In the genomic region with DNA sequence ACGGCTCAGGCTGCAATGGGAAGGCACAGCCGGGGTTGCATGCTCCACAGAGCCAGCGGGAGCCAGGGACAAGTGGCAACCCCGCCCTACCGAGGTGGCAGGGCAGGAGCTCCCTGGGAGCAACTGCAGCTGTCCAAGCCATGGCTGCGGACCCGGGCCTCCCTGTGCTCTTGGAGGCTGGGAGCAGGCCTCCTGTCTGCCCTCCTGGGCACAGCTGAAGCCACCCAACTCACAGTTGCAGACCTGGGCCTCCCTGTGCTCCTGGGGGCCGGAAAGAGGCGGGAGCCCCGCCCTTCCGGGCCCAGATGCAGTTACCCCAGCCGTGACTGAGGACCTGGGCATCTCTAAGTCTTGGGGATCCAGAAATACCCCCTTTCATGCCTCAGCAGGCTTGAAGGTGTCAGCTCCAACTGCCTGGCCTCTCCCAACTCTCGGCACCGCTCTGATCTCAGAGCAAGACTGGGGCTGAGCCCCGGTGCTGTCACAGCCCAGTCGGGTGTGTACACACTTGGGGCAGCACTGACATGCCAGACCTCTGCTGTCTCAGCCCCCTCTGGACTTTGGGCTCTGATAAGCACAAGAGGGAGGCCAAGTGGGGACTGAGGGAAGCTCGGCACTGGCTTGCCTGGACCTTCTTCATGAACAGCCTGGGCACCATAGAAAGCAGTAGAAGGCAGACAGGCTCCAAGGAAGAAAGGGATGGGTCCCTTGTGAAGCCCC, we compare ENCODE assay signal across 1 cellular context.
A peak's percentile ranks its signal among the peaks of the same experiment; 100 is the strongest.
TF ChIP-seq lines count a peak whose summit lies in the region.

No MANE protein-coding gene starts in this region.

TF ChIP-seq in HepG2, 621 proteins besides CTCF, POLR2A, EP300 and RAD21:
- TF ChIP-seq, protein P1, sequence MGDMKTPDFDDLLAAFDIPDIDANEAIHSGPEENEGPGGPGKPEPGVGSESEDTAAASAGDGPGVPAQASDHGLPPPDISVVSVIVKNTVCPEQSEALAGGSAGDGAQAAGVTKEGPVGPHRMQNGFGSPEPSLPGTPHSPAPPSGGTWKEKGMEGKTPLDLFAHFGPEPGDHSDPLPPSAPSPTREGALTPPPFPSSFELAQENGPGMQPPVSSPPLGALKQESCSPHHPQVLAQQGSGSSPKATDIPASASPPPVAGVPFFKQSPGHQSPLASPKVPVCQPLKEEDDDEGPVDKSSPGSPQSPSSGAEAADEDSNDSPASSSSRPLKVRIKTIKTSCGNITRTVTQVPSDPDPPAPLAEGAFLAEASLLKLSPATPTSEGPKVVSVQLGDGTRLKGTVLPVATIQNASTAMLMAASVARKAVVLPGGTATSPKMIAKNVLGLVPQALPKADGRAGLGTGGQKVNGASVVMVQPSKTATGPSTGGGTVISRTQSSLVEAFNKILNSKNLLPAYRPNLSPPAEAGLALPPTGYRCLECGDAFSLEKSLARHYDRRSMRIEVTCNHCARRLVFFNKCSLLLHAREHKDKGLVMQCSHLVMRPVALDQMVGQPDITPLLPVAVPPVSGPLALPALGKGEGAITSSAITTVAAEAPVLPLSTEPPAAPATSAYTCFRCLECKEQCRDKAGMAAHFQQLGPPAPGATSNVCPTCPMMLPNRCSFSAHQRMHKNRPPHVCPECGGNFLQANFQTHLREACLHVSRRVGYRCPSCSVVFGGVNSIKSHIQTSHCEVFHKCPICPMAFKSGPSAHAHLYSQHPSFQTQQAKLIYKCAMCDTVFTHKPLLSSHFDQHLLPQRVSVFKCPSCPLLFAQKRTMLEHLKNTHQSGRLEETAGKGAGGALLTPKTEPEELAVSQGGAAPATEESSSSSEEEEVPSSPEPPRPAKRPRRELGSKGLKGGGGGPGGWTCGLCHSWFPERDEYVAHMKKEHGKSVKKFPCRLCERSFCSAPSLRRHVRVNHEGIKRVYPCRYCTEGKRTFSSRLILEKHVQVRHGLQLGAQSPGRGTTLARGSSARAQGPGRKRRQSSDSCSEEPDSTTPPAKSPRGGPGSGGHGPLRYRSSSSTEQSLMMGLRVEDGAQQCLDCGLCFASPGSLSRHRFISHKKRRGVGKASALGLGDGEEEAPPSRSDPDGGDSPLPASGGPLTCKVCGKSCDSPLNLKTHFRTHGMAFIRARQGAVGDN (CRISPR knock-in tag; IDR thresholded peaks at IDR 0.05), result peak; percentile 21; the same call in 1 of the 2 replicates
- no peak for TF ChIP-seq GABPA (IDR thresholded peaks at IDR 0.05; ENCODE audit: low read depth, low read length)
- TF ChIP-seq GABPA (CRISPR knock-in tag; IDR thresholded peaks at IDR 0.05; ENCODE audit: low read depth), result peak; percentile 24; the same call in 1 of the 2 replicates
- no peak for TF ChIP-seq TBX2 (CRISPR knock-in tag; IDR thresholded peaks at IDR 0.05; ENCODE audit: borderline replicate concordance)
- TF ChIP-seq, protein P2, sequence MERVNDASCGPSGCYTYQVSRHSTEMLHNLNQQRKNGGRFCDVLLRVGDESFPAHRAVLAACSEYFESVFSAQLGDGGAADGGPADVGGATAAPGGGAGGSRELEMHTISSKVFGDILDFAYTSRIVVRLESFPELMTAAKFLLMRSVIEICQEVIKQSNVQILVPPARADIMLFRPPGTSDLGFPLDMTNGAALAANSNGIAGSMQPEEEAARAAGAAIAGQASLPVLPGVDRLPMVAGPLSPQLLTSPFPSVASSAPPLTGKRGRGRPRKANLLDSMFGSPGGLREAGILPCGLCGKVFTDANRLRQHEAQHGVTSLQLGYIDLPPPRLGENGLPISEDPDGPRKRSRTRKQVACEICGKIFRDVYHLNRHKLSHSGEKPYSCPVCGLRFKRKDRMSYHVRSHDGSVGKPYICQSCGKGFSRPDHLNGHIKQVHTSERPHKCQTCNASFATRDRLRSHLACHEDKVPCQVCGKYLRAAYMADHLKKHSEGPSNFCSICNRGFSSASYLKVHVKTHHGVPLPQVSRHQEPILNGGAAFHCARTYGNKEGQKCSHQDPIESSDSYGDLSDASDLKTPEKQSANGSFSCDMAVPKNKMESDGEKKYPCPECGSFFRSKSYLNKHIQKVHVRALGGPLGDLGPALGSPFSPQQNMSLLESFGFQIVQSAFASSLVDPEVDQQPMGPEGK (CRISPR knock-in tag; IDR thresholded peaks at IDR 0.05), result peak; percentile 36; the same call in 1 of the 2 replicates
- TF ChIP-seq, protein P3, sequence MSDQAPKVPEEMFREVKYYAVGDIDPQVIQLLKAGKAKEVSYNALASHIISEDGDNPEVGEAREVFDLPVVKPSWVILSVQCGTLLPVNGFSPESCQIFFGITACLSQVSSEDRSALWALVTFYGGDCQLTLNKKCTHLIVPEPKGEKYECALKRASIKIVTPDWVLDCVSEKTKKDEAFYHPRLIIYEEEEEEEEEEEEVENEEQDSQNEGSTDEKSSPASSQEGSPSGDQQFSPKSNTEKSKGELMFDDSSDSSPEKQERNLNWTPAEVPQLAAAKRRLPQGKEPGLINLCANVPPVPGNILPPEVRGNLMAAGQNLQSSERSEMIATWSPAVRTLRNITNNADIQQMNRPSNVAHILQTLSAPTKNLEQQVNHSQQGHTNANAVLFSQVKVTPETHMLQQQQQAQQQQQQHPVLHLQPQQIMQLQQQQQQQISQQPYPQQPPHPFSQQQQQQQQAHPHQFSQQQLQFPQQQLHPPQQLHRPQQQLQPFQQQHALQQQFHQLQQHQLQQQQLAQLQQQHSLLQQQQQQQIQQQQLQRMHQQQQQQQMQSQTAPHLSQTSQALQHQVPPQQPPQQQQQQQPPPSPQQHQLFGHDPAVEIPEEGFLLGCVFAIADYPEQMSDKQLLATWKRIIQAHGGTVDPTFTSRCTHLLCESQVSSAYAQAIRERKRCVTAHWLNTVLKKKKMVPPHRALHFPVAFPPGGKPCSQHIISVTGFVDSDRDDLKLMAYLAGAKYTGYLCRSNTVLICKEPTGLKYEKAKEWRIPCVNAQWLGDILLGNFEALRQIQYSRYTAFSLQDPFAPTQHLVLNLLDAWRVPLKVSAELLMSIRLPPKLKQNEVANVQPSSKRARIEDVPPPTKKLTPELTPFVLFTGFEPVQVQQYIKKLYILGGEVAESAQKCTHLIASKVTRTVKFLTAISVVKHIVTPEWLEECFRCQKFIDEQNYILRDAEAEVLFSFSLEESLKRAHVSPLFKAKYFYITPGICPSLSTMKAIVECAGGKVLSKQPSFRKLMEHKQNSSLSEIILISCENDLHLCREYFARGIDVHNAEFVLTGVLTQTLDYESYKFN (CRISPR knock-in tag; conservative IDR thresholded peaks at IDR 0.05), result 0 out of 2 replicates have a peak, but pooled peaks have one; percentile 22
- TF ChIP-seq, protein P4, sequence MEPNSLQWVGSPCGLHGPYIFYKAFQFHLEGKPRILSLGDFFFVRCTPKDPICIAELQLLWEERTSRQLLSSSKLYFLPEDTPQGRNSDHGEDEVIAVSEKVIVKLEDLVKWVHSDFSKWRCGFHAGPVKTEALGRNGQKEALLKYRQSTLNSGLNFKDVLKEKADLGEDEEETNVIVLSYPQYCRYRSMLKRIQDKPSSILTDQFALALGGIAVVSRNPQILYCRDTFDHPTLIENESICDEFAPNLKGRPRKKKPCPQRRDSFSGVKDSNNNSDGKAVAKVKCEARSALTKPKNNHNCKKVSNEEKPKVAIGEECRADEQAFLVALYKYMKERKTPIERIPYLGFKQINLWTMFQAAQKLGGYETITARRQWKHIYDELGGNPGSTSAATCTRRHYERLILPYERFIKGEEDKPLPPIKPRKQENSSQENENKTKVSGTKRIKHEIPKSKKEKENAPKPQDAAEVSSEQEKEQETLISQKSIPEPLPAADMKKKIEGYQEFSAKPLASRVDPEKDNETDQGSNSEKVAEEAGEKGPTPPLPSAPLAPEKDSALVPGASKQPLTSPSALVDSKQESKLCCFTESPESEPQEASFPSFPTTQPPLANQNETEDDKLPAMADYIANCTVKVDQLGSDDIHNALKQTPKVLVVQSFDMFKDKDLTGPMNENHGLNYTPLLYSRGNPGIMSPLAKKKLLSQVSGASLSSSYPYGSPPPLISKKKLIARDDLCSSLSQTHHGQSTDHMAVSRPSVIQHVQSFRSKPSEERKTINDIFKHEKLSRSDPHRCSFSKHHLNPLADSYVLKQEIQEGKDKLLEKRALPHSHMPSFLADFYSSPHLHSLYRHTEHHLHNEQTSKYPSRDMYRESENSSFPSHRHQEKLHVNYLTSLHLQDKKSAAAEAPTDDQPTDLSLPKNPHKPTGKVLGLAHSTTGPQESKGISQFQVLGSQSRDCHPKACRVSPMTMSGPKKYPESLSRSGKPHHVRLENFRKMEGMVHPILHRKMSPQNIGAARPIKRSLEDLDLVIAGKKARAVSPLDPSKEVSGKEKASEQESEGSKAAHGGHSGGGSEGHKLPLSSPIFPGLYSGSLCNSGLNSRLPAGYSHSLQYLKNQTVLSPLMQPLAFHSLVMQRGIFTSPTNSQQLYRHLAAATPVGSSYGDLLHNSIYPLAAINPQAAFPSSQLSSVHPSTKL (CRISPR knock-in tag; IDR thresholded peaks at IDR 0.05), result 0 out of 2 replicates have a peak, but pooled peaks have one; percentile 15
- peak; percentile 41; the same call in 1 of the 2 replicates for TF ChIP-seq GABPB1 (CRISPR knock-in tag; IDR thresholded peaks at IDR 0.05)
- no peak for TF ChIP-seq FOXA1 (IDR thresholded peaks at IDR 0.05)
- peak; percentile 40; the same call in 1 of the 2 replicates for TF ChIP-seq FOXA1 (CRISPR knock-in tag; IDR thresholded peaks at IDR 0.05)
- no peak for TF ChIP-seq ZNF746 (CRISPR knock-in tag; IDR thresholded peaks at IDR 0.05)
- TF ChIP-seq HNF4A (CRISPR knock-in tag; IDR thresholded peaks at IDR 0.05), result peak; percentile 73
